10 cellular contexts compared by ENCODE assay signal in the genomic region with DNA sequence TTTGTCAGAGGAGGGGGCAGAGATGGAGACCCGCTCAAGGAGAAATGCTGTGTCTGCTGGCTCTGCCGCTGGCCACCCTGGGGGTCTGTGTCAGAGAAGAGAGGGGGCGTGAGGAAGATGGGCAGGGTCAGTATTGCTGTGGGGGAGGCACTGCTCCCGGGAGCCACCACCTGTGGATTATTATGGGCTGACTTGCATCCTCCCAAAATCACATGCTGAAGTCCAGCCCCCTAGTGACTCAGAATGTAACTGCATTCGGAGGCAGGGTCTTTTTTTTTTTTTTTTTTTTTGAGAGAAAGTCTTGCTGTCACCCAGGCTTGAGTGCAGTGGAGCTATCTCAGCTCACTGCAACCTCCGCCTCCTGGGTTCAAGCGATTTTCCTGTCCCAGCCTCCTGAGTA. TPM values are rescaled to one million over a fixed set of nuclear protein-coding genes. Genes with fewer than 3 reads are reported as not detected.
DNase-seq lines count a peak whose midpoint lies in the region; ATAC-seq and TF ChIP-seq lines count a peak whose summit lies in the region.
"Had no signal": no experiment of that assay in that cellular context is flagged by ENCODE, and none has a peak within 500 bp of the region (broad histone marks: within the 10 kb centered on the region; RNA-seq: fewer than 3 reads in every experiment).

No MANE protein-coding gene starts in this region.

- peaks cover 22% of the 10 kb centered on the region for H3K36me3 Mint-ChIP-seq in activated T-helper 2 cell treated with anti-CD3 and anti-CD28 coated beads, Interferon-gamma antibody, Interleukin-2, Interleukin-4, amounts not matched to agents 10 μg/mL and 5 μg/mL and 100 μg/mL, durations not matched to agents 14 hours and 24 hours and 36 hours (ENCODE audit: low read depth)

- intact Hi-C loops in activated T-helper 2 cell treated with anti-CD3 and anti-CD28 coated beads, Interferon-gamma antibody, Interleukin-2, Interleukin-4, amounts not matched to agents 10 μg/mL and 5 μg/mL and 100 μg/mL, durations not matched to agents 14 hours and 24 hours and 36 hours (cut with micrococcal nuclease): no loop called here

- ATAC-seq in RWPE2 (ENCODE audit: low read depth) (no peak), GM18505 (IDR thresholded peaks at IDR 0.05; ENCODE audit: unreplicated experiment) (no peak)

- H3K27me3 Mint-ChIP-seq in activated T-helper 2 cell treated with anti-CD3 and anti-CD28 coated beads, Interferon-gamma antibody, Interleukin-2, Interleukin-4, amounts not matched to agents 10 μg/mL and 5 μg/mL and 100 μg/mL, durations not matched to agents 14 hours and 24 hours and 36 hours (ENCODE audit: low read depth): no peaks in the 10 kb centered on the region
- H3K27me3 Mint-ChIP-seq: dendritic cell treated with granulocyte-macrophage colony-stimulating factor and Interleukin-4, amounts not matched to agents 40 ng/mL and 50 ng/mL, for 4 days had no signal

- DNase-seq in AG20443 (ENCODE audit: low spot score) (peak; percentile 47), RWPE2 (ENCODE audit: low spot score) (no peak), iPS-NIHi11 (ENCODE audit: low spot score) (peak; percentile 67), C1 segment of cervical spinal cord (lab: John Stamatoyannopoulos, UW) (no peak), T-helper 1 cell (no peak)
- no peak for DNase-seq in activated T-helper 2 cell treated with anti-CD3 and anti-CD28 coated beads, Interferon-gamma antibody, Interleukin-2, Interleukin-4, amounts not matched to agents 10 μg/mL and 5 μg/mL and 100 μg/mL, durations not matched to agents 14 hours and 24 hours and 36 hours (ENCODE audit: low spot score)

- H3K4me1 Mint-ChIP-seq in activated T-helper 2 cell treated with anti-CD3 and anti-CD28 coated beads, Interferon-gamma antibody, Interleukin-2, Interleukin-4, amounts not matched to agents 10 μg/mL and 5 μg/mL and 100 μg/mL, durations not matched to agents 14 hours and 24 hours and 36 hours (ENCODE audit: low read depth): no peaks in the 10 kb centered on the region

- no peak overlapping the region for H3K27ac Mint-ChIP-seq in activated T-helper 2 cell treated with anti-CD3 and anti-CD28 coated beads, Interferon-gamma antibody, Interleukin-2, Interleukin-4, amounts not matched to agents 10 μg/mL and 5 μg/mL and 100 μg/mL, durations not matched to agents 14 hours and 24 hours and 36 hours
- H3K27ac Mint-ChIP-seq: dendritic cell treated with granulocyte-macrophage colony-stimulating factor and Interleukin-4, amounts not matched to agents 40 ng/mL and 50 ng/mL, for 4 days had no signal

- H3K4me1 ChIP-seq in RWPE2 (ENCODE audit: insufficient read depth, poor library complexity, severe bottlenecking): no peaks in the 10 kb centered on the region

- H3K27me3 ChIP-seq in RWPE2 (ENCODE audit: insufficient read depth, poor library complexity, severe bottlenecking): no peaks in the 10 kb centered on the region

- TF ChIP-seq CTCF in GM12872 (IDR thresholded peaks at IDR 0.05; ENCODE audit: insufficient read depth, low read depth, low read length) (peak; percentile 54; the same call in 2 of the 3 replicates), RWPE2 (IDR thresholded peaks at IDR 0.05; ENCODE audit: poor library complexity, severe bottlenecking) (peak; percentile 58)

- no peak overlapping the region for H3K4me3 ChIP-seq in RWPE2 (ENCODE audit: severe bottlenecking)
- H3K4me3 ChIP-seq: SK-N-MC had no signal

- H3K9me3 ChIP-seq in RWPE2 (ENCODE audit: severe bottlenecking): no peaks in the 10 kb centered on the region

- no peak overlapping the region for H3K4me3 Mint-ChIP-seq in activated T-helper 2 cell treated with anti-CD3 and anti-CD28 coated beads, Interferon-gamma antibody, Interleukin-2, Interleukin-4, amounts not matched to agents 10 μg/mL and 5 μg/mL and 100 μg/mL, durations not matched to agents 14 hours and 24 hours and 36 hours (ENCODE audit: low read depth)
- H3K4me3 Mint-ChIP-seq: dendritic cell treated with granulocyte-macrophage colony-stimulating factor and Interleukin-4, amounts not matched to agents 40 ng/mL and 50 ng/mL, for 4 days had no signal

- peaks cover 51% of the 10 kb centered on the region for H3K36me3 ChIP-seq in RWPE2 (ENCODE audit: low read depth)

- no peak overlapping the region for H3K27ac ChIP-seq in RWPE2 (ENCODE audit: poor library complexity, severe bottlenecking)
- H3K27ac ChIP-seq: SK-N-MC had no signal

- no peaks in the 10 kb centered on the region for H3K9me3 Mint-ChIP-seq in activated T-helper 2 cell treated with anti-CD3 and anti-CD28 coated beads, Interferon-gamma antibody, Interleukin-2, Interleukin-4, amounts not matched to agents 10 μg/mL and 5 μg/mL and 100 μg/mL, durations not matched to agents 14 hours and 24 hours and 36 hours
- H3K9me3 Mint-ChIP-seq: dendritic cell treated with granulocyte-macrophage colony-stimulating factor and Interleukin-4, amounts not matched to agents 40 ng/mL and 50 ng/mL, for 4 days had no signal

- no peak for TF ChIP-seq POLR2A in GM18505 (IDR thresholded peaks at IDR 0.05; ENCODE audit: borderline replicate concordance, extremely low read depth, insufficient read depth, insufficient read length)

RNA-seq across cellular contexts. Expression of a gene that starts 12.3 kb away (rescaled TPM):
- 46.2 and 48.5 TPM in 2 replicates for total RNA-seq in activated T-helper 2 cell treated with anti-CD3 and anti-CD28 coated beads, Interferon-gamma antibody, Interleukin-2, Interleukin-4, amounts not matched to agents 10 μg/mL and 5 μg/mL and 100 μg/mL, durations not matched to agents 14 hours and 24 hours and 36 hours

RNA-seq across cellular contexts. Expression of a gene that starts 51.2 kb away (rescaled TPM):
- total RNA-seq in activated T-helper 2 cell treated with anti-CD3 and anti-CD28 coated beads, Interferon-gamma antibody, Interleukin-2, Interleukin-4, amounts not matched to agents 10 μg/mL and 5 μg/mL and 100 μg/mL, durations not matched to agents 14 hours and 24 hours and 36 hours: not detected in 2 replicates

RNA-seq across cellular contexts. Expression of a gene that starts 57.9 kb away (rescaled TPM):
- total RNA-seq in activated T-helper 2 cell treated with anti-CD3 and anti-CD28 coated beads, Interferon-gamma antibody, Interleukin-2, Interleukin-4, amounts not matched to agents 10 μg/mL and 5 μg/mL and 100 μg/mL, durations not matched to agents 14 hours and 24 hours and 36 hours: not detected in 2 replicates

Comparison
In these comparisons a context has a peak if more than half of its experiments do, and no peak if none do; other contexts are left out.
1. DNase-seq: peak in AG20443 (single experiment) and iPS-NIHi11 (single experiment); none in RWPE2 (single experiment), C1 segment of cervical spinal cord (0 of 14), T-helper 1 cell (0 of 5) and activated T-helper 2 cell treated with anti-CD3 and anti-CD28 coated beads, Interferon-gamma antibody, Interleukin-2, Interleukin-4, amounts not matched to agents 10 μg/mL and 5 μg/mL and 100 μg/mL, durations not matched to agents 14 hours and 24 hours and 36 hours (single experiment).